Comparison of ENCODE assay signal across 34 cellular contexts in genomic region chr19:6379744-6380143, GRCh38. TPM values are rescaled to one million over a fixed set of nuclear protein-coding genes. Genes with fewer than 3 reads are reported as not detected.
"Had no signal": no experiment of that assay in that cellular context is flagged by ENCODE, and none has a peak within 500 bp of the region (broad histone marks: within the 10 kb centered on the region; RNA-seq: fewer than 3 reads in every experiment).

No MANE protein-coding gene starts in this region.

- H3K9me3 Mint-ChIP-seq: activated CD4-positive, alpha-beta T cell treated with anti-CD3 and anti-CD28 coated beads, Interleukin-2, amount 10 ng/mL, durations not matched to agents 7 days and 5 days; activated naive CD4-positive, alpha-beta T cell treated with anti-CD3 and anti-CD28 coated beads, Interleukin-2, amount 10 ng/mL, durations not matched to agents 7 days and 5 days; activated T-cell treated with anti-CD3 and anti-CD28 coated beads, Interleukin-2, amount 50 U/mL, for 24 hours; central memory CD8-positive, alpha-beta T cell; IgD-negative memory B cell had no signal

- H3K27me3 Mint-ChIP-seq: activated CD4-positive, alpha-beta T cell treated with anti-CD3 and anti-CD28 coated beads, Interleukin-2, amount 10 ng/mL, durations not matched to agents 7 days and 5 days; activated naive CD4-positive, alpha-beta T cell treated with anti-CD3 and anti-CD28 coated beads, Interleukin-2, amount 10 ng/mL, durations not matched to agents 7 days and 5 days; activated naive CD8-positive, alpha-beta T cell; activated T-cell treated with anti-CD3 and anti-CD28 coated beads, Interleukin-2, amount 50 U/mL, for 24 hours; central memory CD8-positive, alpha-beta T cell; IgD-negative memory B cell had no signal

- H3K27ac ChIP-seq: ascending aorta, cardiac muscle cell, PC-9, SJCRH30, SK-N-MC had no signal

- H3K4me1 Mint-ChIP-seq: activated CD4-positive, alpha-beta T cell treated with anti-CD3 and anti-CD28 coated beads, Interleukin-2, amount 10 ng/mL, durations not matched to agents 7 days and 5 days; activated naive CD4-positive, alpha-beta T cell treated with anti-CD3 and anti-CD28 coated beads, Interleukin-2, amount 10 ng/mL, durations not matched to agents 7 days and 5 days; central memory CD8-positive, alpha-beta T cell had no signal

- H3K4me3 ChIP-seq: ascending aorta, cardiac muscle cell, MG63, PC-9, SJCRH30, SK-N-MC had no signal

- DNase-seq: activated CD4-positive, alpha-beta T cell treated with anti-CD3 and anti-CD28 coated beads, Interleukin-2, amount 10 ng/mL, durations not matched to agents 7 days and 5 days; activated CD4-positive, alpha-beta T cell treated with anti-CD3 and anti-CD28 coated beads, Interleukin-2, amount 50 U/mL, for 48 hours; activated CD8-positive, alpha-beta T cell treated with anti-CD3 and anti-CD28 coated beads, Interleukin-2, amount 10 ng/mL, durations not matched to agents 7 days and 5 days; activated effector memory CD4-positive, alpha-beta T cell treated with Interleukin-2 at 50 U/mL for 16 hours; activated naive CD4-positive, alpha-beta T cell treated with anti-CD3 and anti-CD28 coated beads, Interleukin-2, amount 10 ng/mL, durations not matched to agents 7 days and 5 days; activated T-cell treated with anti-CD3 and anti-CD28 coated beads, Interleukin-2, amount 50 U/mL, for 24 hours; amygdala; Kasumi-1; KBM-7; MG63; NCI-H1048; NCI-H1105 treated with DMSO at 0.1 percent for 48 hours; NCI-H1436; NCI-H1694; NCI-H1930; NCI-H2081 treated with DMSO at 0.1 percent for 48 hours; NCI-H2171; NCI-H510A; NCI-H526; NCI-H748 treated with DMSO at 0.1 percent for 48 hours; NK-92 treated with Interleukin-12 subunit alpha and Interleukin-12 subunit beta, amount 100 ng/mL, for 24 hours; PC-9; SHP77; SJCRH30; SW 1271; T-helper 1 cell had no signal

- H3K27ac Mint-ChIP-seq: activated CD4-positive, alpha-beta T cell treated with anti-CD3 and anti-CD28 coated beads, Interleukin-2, amount 10 ng/mL, durations not matched to agents 7 days and 5 days; activated CD8-positive, alpha-beta T cell treated with anti-CD3 and anti-CD28 coated beads, Interleukin-2, amount 10 ng/mL, durations not matched to agents 7 days and 5 days; activated naive CD4-positive, alpha-beta T cell treated with anti-CD3 and anti-CD28 coated beads, Interleukin-2, amount 10 ng/mL, durations not matched to agents 7 days and 5 days; activated naive CD8-positive, alpha-beta T cell; activated T-cell treated with anti-CD3 and anti-CD28 coated beads, Interleukin-2, amount 50 U/mL, for 24 hours; IgD-negative memory B cell had no signal

- ATAC-seq: activated CD8-positive, alpha-beta T cell treated with anti-CD3 and anti-CD28 coated beads, Interleukin-2, amount 10 ng/mL, durations not matched to agents 7 days and 5 days had no signal

- FAIRE-seq: RCC 7860, TTC549 had no signal

- H3K27me3 ChIP-seq: ascending aorta, cardiac muscle cell, MG63, SJCRH30 had no signal

- H3K4me1 ChIP-seq: SJCRH30 had no signal

- H3K9me3 ChIP-seq: ascending aorta, MG63, SJCRH30 had no signal

- H3K4me3 Mint-ChIP-seq: activated CD4-positive, alpha-beta T cell treated with anti-CD3 and anti-CD28 coated beads, Interleukin-2, amount 10 ng/mL, durations not matched to agents 7 days and 5 days; activated CD8-positive, alpha-beta T cell treated with anti-CD3 and anti-CD28 coated beads, Interleukin-2, amount 10 ng/mL, durations not matched to agents 7 days and 5 days; activated naive CD4-positive, alpha-beta T cell treated with anti-CD3 and anti-CD28 coated beads, Interleukin-2, amount 10 ng/mL, durations not matched to agents 7 days and 5 days; activated naive CD8-positive, alpha-beta T cell; activated T-cell treated with anti-CD3 and anti-CD28 coated beads, Interleukin-2, amount 50 U/mL, for 24 hours; central memory CD8-positive, alpha-beta T cell had no signal

- H3K4me2 ChIP-seq: PC-9 had no signal

- H2AFZ ChIP-seq: PC-9 had no signal

RNA-seq across cellular contexts. Expression of gene PSPN, which starts 4.0 kb away (rescaled TPM):
- total RNA-seq: ascending aorta had no signal
